In genomic region chr5:130541617-130542221, GRCh38 we compare ENCODE assay signal across 12 cellular contexts.
DNase-seq lines count a peak whose midpoint lies in the region; ATAC-seq, FAIRE-seq and TF ChIP-seq lines count a peak whose summit lies in the region.
"Had no signal": no experiment of that assay in that cellular context is flagged by ENCODE, and none has a peak within 500 bp of the region (broad histone marks: within the 10 kb centered on the region; RNA-seq: fewer than 3 reads in every experiment).

No MANE protein-coding gene starts in this region.

- H3K36me3 Mint-ChIP-seq in T-helper 17 cell (ENCODE audit: low read depth), result no peaks in the 10 kb centered on the region

- no peaks in the 10 kb centered on the region for H3K4me1 ChIP-seq in HAP-1

- H3K9me3 ChIP-seq in HAP-1, result no peaks in the 10 kb centered on the region
- H3K9me3 ChIP-seq in T-helper 17 cell (ENCODE audit: control insufficient read depth, low read length, poor library complexity, severe bottlenecking), result no peaks in the 10 kb centered on the region
- H3K9me3 ChIP-seq: mucosa of descending colon had no signal

- H3K27me3 ChIP-seq in HAP-1 (ENCODE audit: low read depth), result no peaks in the 10 kb centered on the region

- no peak for TF ChIP-seq POLR2A in GM12891 (IDR thresholded peaks at IDR 0.05; ENCODE audit: low read depth, low read length)

- no peaks in the 10 kb centered on the region for H3K27me3 Mint-ChIP-seq in T-helper 17 cell

- peak; percentile 49 for DNase-seq in RPMI8226
- peak; percentile 80 for DNase-seq in iris pigment epithelial cell (ENCODE audit: low read depth)
- DNase-seq in GM20000 (ENCODE audit: low spot score), result no peak
- no peak for DNase-seq in GM12891 (ENCODE audit: insufficient read length, low spot score)
- no peak for DNase-seq in HAP-1 (ENCODE audit: low spot score in 2 of 2)
- no peak for DNase-seq in T-helper 17 cell
- DNase-seq: activated effector memory CD4-positive, alpha-beta T cell treated with anti-CD3 and anti-CD28 coated beads, Interleukin-2, amount 50 U/mL, for 16 hours; HFFc6; mucosa of descending colon; NCI-H1048 had no signal

- H3K4me3 Mint-ChIP-seq in T-helper 17 cell, result no peak overlapping the region
- H3K4me3 Mint-ChIP-seq: HFFc6 had no signal

- in situ Hi-C loops in HAP-1 (cut with MboI; ENCODE audit: low sequenced_read_pairs), result no loop called here

- FAIRE-seq in GM12891 (lab: Jason Lieb, UNC), result no peak

- no peak for TF ChIP-seq CTCF in GM20000 (IDR thresholded peaks at IDR 0.05; ENCODE audit: extremely low read depth, missing control alignments)

- H3K4me1 Mint-ChIP-seq in T-helper 17 cell, result no peaks in the 10 kb centered on the region

- H3K4me3 ChIP-seq in HAP-1, result no peak overlapping the region
- H3K4me3 ChIP-seq: mucosa of descending colon had no signal

- H3K36me3 ChIP-seq in HAP-1 (replicated peaks), result no peaks in the 10 kb centered on the region

- ATAC-seq in GM18858 (IDR thresholded peaks at IDR 0.05; ENCODE audit: unreplicated experiment) (peak; percentile 57), HG03066 (IDR thresholded peaks at IDR 0.05; ENCODE audit: low read depth, unreplicated experiment) (peak; percentile 76), T-helper 17 cell (no peak)
- ATAC-seq: mucosa of descending colon had no signal

- no peak overlapping the region for H3K27ac Mint-ChIP-seq in T-helper 17 cell
- H3K27ac Mint-ChIP-seq: HFFc6 had no signal

TF ChIP-seq in GM12891, 5 proteins besides CTCF, POLR2A, EP300 and RAD21:
- TF ChIP-seq PAX5 (IDR thresholded peaks at IDR 0.05; ENCODE audit: insufficient read depth, low read length, severe bottlenecking) (no peak), POLR2AphosphoS5 (IDR thresholded peaks at IDR 0.05; ENCODE audit: low read depth, low read length) (no peak), POU2F2 (IDR thresholded peaks at IDR 0.05; ENCODE audit: low read depth, low read length) (no peak), SPI1 (IDR thresholded peaks at IDR 0.05; ENCODE audit: low read depth, low read length) (no peak), TAF1 (IDR thresholded peaks at IDR 0.05; ENCODE audit: low read depth, low read length) (no peak)

Comparison
In these comparisons a context has a peak if more than half of its experiments do, and no peak if none do; other contexts are left out.
1. DNase-seq: peak in RPMI8226 (single experiment) and iris pigment epithelial cell (single experiment); none in GM20000 (single experiment), GM12891 (single experiment), HAP-1 (0 of 2) and T-helper 17 cell (0 of 3).